ENCODE assay signal across 24 cellular contexts in genomic region chrX:104789784-104790183, GRCh38.
DNase-seq lines count a peak whose midpoint lies in the region; ATAC-seq, FAIRE-seq and TF ChIP-seq lines count a peak whose summit lies in the region.
"Had no signal": no experiment of that assay in that cellular context is flagged by ENCODE, and none has a peak within 500 bp of the region (broad histone marks: within the 10 kb centered on the region; RNA-seq: fewer than 3 reads in every experiment).

No MANE protein-coding gene starts in this region.

- H3K27ac ChIP-seq in astrocyte (ENCODE audit: low read depth, low read length) (no peak overlapping the region), mesendoderm (ENCODE audit: low read depth, low read length) (no peak overlapping the region)
- H3K27ac ChIP-seq: 22Rv1; A549; BLaER1 treated with 17β-estradiol and CSF1 and Interleukin-3, amounts not matched to agents 10 nM and 100 nM; C4-2B had no signal

- H3K79me2 ChIP-seq in astrocyte (ENCODE audit: insufficient read depth, low read length), result no peaks in the 10 kb centered on the region
- H3K79me2 ChIP-seq in mesendoderm (ENCODE audit: control insufficient read depth, insufficient read depth, low read length), result no peaks in the 10 kb centered on the region

- no peak overlapping the region for H3K18ac ChIP-seq in mesendoderm (ENCODE audit: low read length)

- no peak overlapping the region for H3K27ac Mint-ChIP-seq in astrocyte (ENCODE audit: unreplicated experiment)
- H3K27ac Mint-ChIP-seq: B cell; CD4-positive, alpha-beta T cell; CD8-positive, alpha-beta T cell had no signal

- H4K5ac ChIP-seq in mesendoderm (ENCODE audit: low read length), result no peak overlapping the region

- no peak overlapping the region for H2AK5ac ChIP-seq in mesendoderm (ENCODE audit: low read length)

- no peak overlapping the region for H3K23ac ChIP-seq in mesendoderm (ENCODE audit: low read length)

- no peaks in the 10 kb centered on the region for H3K27me3 ChIP-seq in astrocyte (ENCODE audit: insufficient read depth, low read length)
- no peaks in the 10 kb centered on the region for H3K27me3 ChIP-seq in mesendoderm (ENCODE audit: insufficient read depth, low read length, poor library complexity)
- no peaks in the 10 kb centered on the region for H3K27me3 ChIP-seq in MG63
- H3K27me3 ChIP-seq: BLaER1 treated with 17β-estradiol and CSF1 and Interleukin-3, amounts not matched to agents 10 nM and 100 nM had no signal

- H2BK120ac ChIP-seq in mesendoderm (ENCODE audit: low read depth, low read length), result no peak overlapping the region

- FAIRE-seq in astrocyte (lab: Jason Lieb, UNC), result peak; percentile 23
- FAIRE-seq: D721Med, G401.6, GM12891, GM19239 had no signal

- H3K4me3 ChIP-seq in astrocyte (ENCODE audit: insufficient read depth, low read depth, low read length) (no peak overlapping the region), mesendoderm (ENCODE audit: low read length) (no peak overlapping the region), MG63 (no peak overlapping the region)
- H3K4me3 ChIP-seq: A549; BLaER1 treated with 17β-estradiol and CSF1 and Interleukin-3, amounts not matched to agents 10 nM and 100 nM had no signal

- H3K9ac ChIP-seq in astrocyte (ENCODE audit: low read length) (no peak overlapping the region), mesendoderm (ENCODE audit: low read length) (no peak overlapping the region)
- H3K9ac ChIP-seq: BLaER1 treated with 17β-estradiol and CSF1 and Interleukin-3, amounts not matched to agents 10 nM and 100 nM had no signal

- H3K36me3 Mint-ChIP-seq in astrocyte (ENCODE audit: low read depth, unreplicated experiment), result no peaks in the 10 kb centered on the region
- H3K36me3 Mint-ChIP-seq: CD8-positive, alpha-beta T cell had no signal

- H4K20me1 ChIP-seq in astrocyte (ENCODE audit: insufficient read depth, low read length), result no peaks in the 10 kb centered on the region
- H4K20me1 ChIP-seq: BLaER1 treated with 17β-estradiol and CSF1 and Interleukin-3, amounts not matched to agents 10 nM and 100 nM had no signal

- H3K79me1 ChIP-seq in mesendoderm (ENCODE audit: low read length), result no peaks in the 10 kb centered on the region

- H3K4me2 ChIP-seq in astrocyte (ENCODE audit: low read length) (no peak overlapping the region), mesendoderm (ENCODE audit: low read length) (no peak overlapping the region)
- H3K4me2 ChIP-seq: A549; BLaER1 treated with 17β-estradiol and CSF1 and Interleukin-3, amounts not matched to agents 10 nM and 100 nM had no signal

- peaks cover 17% of the 10 kb centered on the region for H3K4me1 Mint-ChIP-seq in astrocyte (ENCODE audit: low read depth, unreplicated experiment)
- H3K4me1 Mint-ChIP-seq: B cell had no signal

- no peak overlapping the region for H2BK5ac ChIP-seq in mesendoderm (ENCODE audit: low read length)

- DNase-seq in Right ventricle myocardium superior (no peak), left ventricle myocardium superior (no peak), astrocyte (ENCODE audit: low read depth) (no peak), iPS-NIHi7 (ENCODE audit: extremely low spot score) (peak; percentile 22), left lobe of liver (ENCODE audit: low spot score) (no peak), NCI-H187 treated with DMSO at 0.1 percent for 48 hours (lab: John Stamatoyannopoulos, UW) (no peak), mesendoderm (no peak), MG63 (no peak)
- DNase-seq: AML-193; Caco-2; Calu3; CD4-positive, alpha-beta T cell; CD8-positive, alpha-beta T cell; DMS79 treated with DMSO at 0.1 percent for 48 hours; GF-D8 had no signal

- TF ChIP-seq CTCF in astrocyte (IDR thresholded peaks at IDR 0.05; ENCODE audit: insufficient read depth, low read depth, low read length), result no peak

- H3K9me3 ChIP-seq in astrocyte (ENCODE audit: insufficient read depth, low read depth, low read length) (no peaks in the 10 kb centered on the region), MG63 (no peaks in the 10 kb centered on the region)
- H3K9me3 ChIP-seq: A549; BLaER1 treated with 17β-estradiol and CSF1 and Interleukin-3, amounts not matched to agents 10 nM and 100 nM; Caco-2 had no signal

- H3K36me3 ChIP-seq in astrocyte (ENCODE audit: insufficient read depth, low read length) (no peaks in the 10 kb centered on the region), mesendoderm (ENCODE audit: control insufficient read depth, insufficient read depth, low read length) (no peaks in the 10 kb centered on the region), MG63 (no peaks in the 10 kb centered on the region)
- H3K36me3 ChIP-seq: BLaER1 treated with 17β-estradiol and CSF1 and Interleukin-3, amounts not matched to agents 10 nM and 100 nM had no signal

- no peak overlapping the region for H2BK15ac ChIP-seq in mesendoderm (replicated peaks; ENCODE audit: low read depth)

- no peak overlapping the region for H3K4me3 Mint-ChIP-seq in astrocyte (ENCODE audit: unreplicated experiment)
- H3K4me3 Mint-ChIP-seq: B cell; CD4-positive, alpha-beta T cell; CD8-positive, alpha-beta T cell had no signal

- no peaks in the 10 kb centered on the region for H3K9me3 Mint-ChIP-seq in astrocyte (ENCODE audit: unreplicated experiment)
- H3K9me3 Mint-ChIP-seq: CD4-positive, alpha-beta T cell; CD8-positive, alpha-beta T cell had no signal

- H3K56ac ChIP-seq in mesendoderm (ENCODE audit: low read length), result no peak overlapping the region

- intact Hi-C loops in Right ventricle myocardium superior (cut with DNase I), result no loop called here
- intact Hi-C loops in left ventricle myocardium superior (cut with micrococcal nuclease), result no loop called here

- H2AFZ ChIP-seq in astrocyte (ENCODE audit: low read depth, low read length), result no peak overlapping the region

- no peak overlapping the region for H3K4ac ChIP-seq in mesendoderm (ENCODE audit: low read depth, low read length)

- no peaks in the 10 kb centered on the region for H3K27me3 Mint-ChIP-seq in astrocyte (ENCODE audit: low read depth, unreplicated experiment)
- H3K27me3 Mint-ChIP-seq: B cell; CD4-positive, alpha-beta T cell had no signal

- no peak overlapping the region for H4K8ac ChIP-seq in mesendoderm (ENCODE audit: low read depth, low read length)

- H3K4me1 ChIP-seq in astrocyte (ENCODE audit: insufficient read depth, low read length) (no peaks in the 10 kb centered on the region), mesendoderm (ENCODE audit: control insufficient read depth, low read depth, low read length) (no peaks in the 10 kb centered on the region)
- H3K4me1 ChIP-seq: A549; BLaER1 treated with 17β-estradiol and CSF1 and Interleukin-3, amounts not matched to agents 10 nM and 100 nM; Caco-2 had no signal

- ATAC-seq in Right ventricle myocardium superior (ENCODE audit: poor library complexity), result peak; percentile 55
- ATAC-seq in left ventricle myocardium superior, result no peak
- ATAC-seq in left lobe of liver, result peak; percentile 59
- ATAC-seq: A549; CD8-positive, alpha-beta T cell had no signal
